Comparison of ENCODE assay signal across 21 cellular contexts in genomic region chr10:79927111-79927828, GRCh38. TPM values are rescaled to one million over a fixed set of nuclear protein-coding genes. Genes with fewer than 3 reads are reported as not detected.
DNase-seq lines count a peak whose midpoint lies in the region; ATAC-seq and TF ChIP-seq lines count a peak whose summit lies in the region.
"Had no signal": no experiment of that assay in that cellular context is flagged by ENCODE, and none has a peak within 500 bp of the region (broad histone marks: within the 10 kb centered on the region; RNA-seq: fewer than 3 reads in every experiment).

No MANE protein-coding gene starts in this region.

- peaks cover 0 to 5% of the 10 kb centered on the region in 2 donors for H3K4me1 ChIP-seq in left lung
- H3K4me1 ChIP-seq: HAP-1 had no signal

- DNase-seq in NCI-H1417 (lab: John Stamatoyannopoulos, UW) (peak in 2 of 3 experiments; percentile 1 to 13), NCI-H1417 treated with DMSO at 0.1 percent for 48 hours (lab: John Stamatoyannopoulos, UW) (no peak), cerebellum (ENCODE audit: low spot score) (peak; percentile 40), left lung (no peak), superior temporal gyrus (ENCODE audit: extremely low spot score) (peak; percentile 41), NCI-H82 treated with DMSO at 0.1 percent for 48 hours (lab: John Stamatoyannopoulos, UW; ENCODE audit: unreplicated experiment) (no peak)
- DNase-seq: 8988T; activated naive CD4-positive, alpha-beta T cell treated with anti-CD3 and anti-CD28 coated beads for 36 hours; CD4-positive, CD25-positive, alpha-beta regulatory T cell; DND-41; effector memory CD8-positive, alpha-beta T cell; KG1; NCI-H1105 treated with DMSO at 0.1 percent for 48 hours; NCI-H524 treated with DMSO at 0.1 percent for 48 hours; small intestine; stimulated activated naive CD4-positive, alpha-beta T cell treated with Interleukin-2 at 50 U/mL for 16 hours had no signal

- H3K36me3 ChIP-seq in left lung: no peaks in the 10 kb centered on the region
- H3K36me3 ChIP-seq: HAP-1 had no signal

- intact Hi-C loops in left lung (cut with DNase I): loop anchor here in 1 of 2 donors (5.0 kb wide), 1 partner anchor 360 kb away; no protein-coding TSS in a partner anchor

- peaks cover 0 to 17% of the 10 kb centered on the region in 2 donors for H3K27me3 ChIP-seq in left lung

- no peak for TF ChIP-seq CTCF in left lung (IDR thresholded peaks at IDR 0.05)

- H3K27ac ChIP-seq in left lung: peak overlapping the region; percentile 28 to 63

- no peak overlapping the region for H3K4me3 ChIP-seq in left lung
- H3K4me3 ChIP-seq: HAP-1 had no signal

- no peaks in the 10 kb centered on the region for H3K9me3 ChIP-seq in left lung
- H3K9me3 ChIP-seq: HAP-1 had no signal

- peak; percentile 80 for ATAC-seq in left lung
- no peak for ATAC-seq in GM21825 (IDR thresholded peaks at IDR 0.05; ENCODE audit: unreplicated experiment)
- ATAC-seq in HG03442 (IDR thresholded peaks at IDR 0.05; ENCODE audit: unreplicated experiment): no peak
- ATAC-seq: effector memory CD8-positive, alpha-beta T cell; Panc1 had no signal

RNA-seq across cellular contexts. Expression of gene SFTPD, which starts 21.6 kb away (rescaled TPM):
- 1.5 TPM for total RNA-seq in cerebellum
- 100 to 1,000 TPM; 323 to 878 TPM for total RNA-seq in left lung
- total RNA-seq: activated naive CD4-positive, alpha-beta T cell treated with anti-CD3 and anti-CD28 coated beads for 36 hours; CD4-positive, CD25-positive, alpha-beta regulatory T cell; mononuclear cell had no signal

Comparison
In these comparisons a context has a peak if more than half of its experiments do, and no peak if none do; other contexts are left out.
1. DNase-seq: peak in NCI-H1417 (2 of 3), cerebellum (single experiment) and superior temporal gyrus (single experiment); none in NCI-H1417 treated with DMSO at 0.1 percent for 48 hours (single experiment), left lung (0 of 2) and NCI-H82 treated with DMSO at 0.1 percent for 48 hours (single experiment).
2. RNA of gene SFTPD, which starts 21.6 kb away (total RNA-seq): 323 to 878 TPM in left lung; 1.5 TPM in cerebellum (single experiment); every median in the first group is over 100 times any median in the second.